18 cellular contexts compared by ENCODE assay signal in genomic region chr16:58422809-58423208, GRCh38.
"Had no signal": no experiment of that assay in that cellular context is flagged by ENCODE, and none has a peak within 500 bp of the region (broad histone marks: within the 10 kb centered on the region; RNA-seq: fewer than 3 reads in every experiment).

No MANE protein-coding gene starts in this region.

- H3K36me3 ChIP-seq: ascending aorta, esophagus muscularis mucosa, neutrophil, pancreas had no signal

- H3K27me3 ChIP-seq: ascending aorta, hepatocyte, pancreas had no signal

- DNase-seq: activated CD4-positive, alpha-beta T cell treated with anti-CD3 and anti-CD28 coated beads, Interleukin-2, amount 10 ng/mL, durations not matched to agents 24 days and 14 days; activated CD4-positive, CD25-positive, alpha-beta regulatory T cell; activated CD8-positive, alpha-beta T cell treated with anti-CD3 and anti-CD28 coated beads for 36 hours; activated effector memory CD4-positive, alpha-beta T cell treated with Interleukin-2 at 50 U/mL for 16 hours; activated naive CD4-positive, alpha-beta T cell treated with anti-CD3 and anti-CD28 coated beads, Interleukin-2, amount 50 U/mL, for 16 hours; activated T-cell treated with anti-CD3 and anti-CD28 coated beads, Interleukin-2, amount 50 U/mL, for 4 hours; cerebellar nuclear complex; effector CD4-positive, alpha-beta T cell; left colon; pancreas; stimulated activated naive B cell treated with anti-CD40 and anti-IgM and Interleukin-4, amounts not matched to agents 10 μg/mL and 1 μg/mL and 100 μg/mL, for 72 hours; T-helper 9 cell had no signal

- H3K4me3 Mint-ChIP-seq: activated CD4-positive, alpha-beta T cell treated with anti-CD3 and anti-CD28 coated beads, Interleukin-2, amount 10 ng/mL, durations not matched to agents 24 days and 14 days; activated CD8-positive, alpha-beta T cell treated with anti-CD3 and anti-CD28 coated beads for 36 hours; activated T-cell treated with anti-CD3 and anti-CD28 coated beads, Interleukin-2, amount 50 U/mL, for 4 hours; mesothelial cell of epicardium; natural killer cell treated with Interleukin-12 subunit alpha and Interleukin-12 subunit beta and Interleukin-15 and Interleukin-18, amount 100 ng/mL, for 72 hours; stimulated activated naive B cell treated with anti-CD40 and anti-IgM and Interleukin-4, amounts not matched to agents 10 μg/mL and 1 μg/mL and 100 μg/mL, for 72 hours had no signal

- H3K27ac Mint-ChIP-seq: activated CD4-positive, alpha-beta T cell treated with anti-CD3 and anti-CD28 coated beads, Interleukin-2, amount 10 ng/mL, durations not matched to agents 24 days and 14 days; activated CD8-positive, alpha-beta T cell treated with anti-CD3 and anti-CD28 coated beads for 36 hours; mesothelial cell of epicardium; stimulated activated naive B cell treated with anti-CD40 and anti-IgM and Interleukin-4, amounts not matched to agents 10 μg/mL and 1 μg/mL and 100 μg/mL, for 72 hours had no signal

- ATAC-seq: activated CD8-positive, alpha-beta T cell treated with anti-CD3 and anti-CD28 coated beads for 36 hours; activated T-cell treated with anti-CD3 and anti-CD28 coated beads, Interleukin-2, amount 50 U/mL, for 4 hours; left colon; natural killer cell treated with Interleukin-12 subunit alpha and Interleukin-12 subunit beta and Interleukin-15 and Interleukin-18, amount 100 ng/mL, for 72 hours; pancreas; stimulated activated naive B cell treated with anti-CD40 and anti-IgM and Interleukin-4, amounts not matched to agents 10 μg/mL and 1 μg/mL and 100 μg/mL, for 72 hours had no signal

- H3K9me3 ChIP-seq: ascending aorta, esophagus muscularis mucosa, neutrophil, pancreas had no signal

- H3K4me3 ChIP-seq: ascending aorta, esophagus muscularis mucosa, hepatocyte, pancreas had no signal

- H3K4me1 ChIP-seq: ascending aorta, esophagus muscularis mucosa, pancreas had no signal

- H3K36me3 Mint-ChIP-seq: mesothelial cell of epicardium; natural killer cell treated with Interleukin-12 subunit alpha and Interleukin-12 subunit beta and Interleukin-15 and Interleukin-18, amount 100 ng/mL, for 72 hours; stimulated activated naive B cell treated with anti-CD40 and anti-IgM and Interleukin-4, amounts not matched to agents 10 μg/mL and 1 μg/mL and 100 μg/mL, for 72 hours had no signal

- H3K79me2 ChIP-seq: hepatocyte had no signal

- H3K27ac ChIP-seq: ascending aorta, esophagus muscularis mucosa, hepatocyte, neutrophil, pancreas had no signal

- H3K4me1 Mint-ChIP-seq: mesothelial cell of epicardium had no signal

- H3K4me2 ChIP-seq: hepatocyte had no signal
